In genomic region chr10:94002156-94002555, GRCh38 we compare ENCODE assay signal across 28 cellular contexts. TPM values are rescaled to one million over a fixed set of nuclear protein-coding genes. Genes with fewer than 3 reads are reported as not detected.
DNase-seq lines count a peak whose midpoint lies in the region; ATAC-seq and TF ChIP-seq lines count a peak whose summit lies in the region.
"Had no signal": no experiment of that assay in that cellular context is flagged by ENCODE, and none has a peak within 500 bp of the region (broad histone marks: within the 10 kb centered on the region; RNA-seq: fewer than 3 reads in every experiment).

No MANE protein-coding gene starts in this region.

- H3K27ac ChIP-seq in Panc1 (ENCODE audit: low read length), result peak overlapping the region; percentile 69
- H3K27ac ChIP-seq in right atrium auricular region, result peak overlapping the region; percentile 8 to 86
- peak overlapping the region; percentile 41 to 68 (median 46) for H3K27ac ChIP-seq in gastrocnemius medialis
- H3K27ac ChIP-seq: adrenal gland, neural progenitor cell, PC-9, right lobe of liver had no signal

- BruUV-seq in Panc1 (replicated peaks; lab: Mats Ljungman, UMichigan), result no TSS peak

- no peak for TF ChIP-seq RAD21 in Ishikawa (IDR thresholded peaks at IDR 0.05; ENCODE audit: low read depth)

- ATAC-seq in Panc1, result no peak
- peak; percentile 99 for ATAC-seq in gastrocnemius medialis
- no peak for ATAC-seq in HG03432 (IDR thresholded peaks at IDR 0.05; ENCODE audit: unreplicated experiment)
- ATAC-seq: activated CD8-positive, alpha-beta T cell treated with anti-CD3 and anti-CD28 coated beads for 36 hours; activated T-helper 17 cell treated with anti-CD3 and anti-CD28 coated beads, Interleukin-2, amount 50 U/mL, for 72 hours; right lobe of liver had no signal

- in situ Hi-C loops in Panc1 (cut with HindIII; ENCODE audit: low pct_unique_long_range_greater_than_20kb, low sequenced_read_pairs) (no loop called here), gastrocnemius medialis (cut with MboI; ENCODE audit: low sequenced_read_pairs in 4 of 4) (no loop called here)

- POLR2A ChIA-PET in Panc1 (lab: Charles Lee), result interaction anchor here (0.6 kb wide), 1 partner anchor 515 kb away, joined by 4 read pairs; no protein-coding TSS in a partner anchor

- H3K4me3 ChIP-seq in Panc1 (ENCODE audit: low read depth in 2 of 2, low read length in 2 of 2) (no peak overlapping the region), right atrium auricular region (no peak overlapping the region), gastrocnemius medialis (no peak overlapping the region)
- H3K4me3 ChIP-seq: adrenal gland, neural progenitor cell, PC-9, right lobe of liver had no signal

- intact Hi-C loops in Panc1 (cut with micrococcal nuclease; ENCODE audit: unreplicated experiment) (no loop called here), gastrocnemius medialis (cut with DNase I; ENCODE audit: low total_unique reads) (loop anchor here (1.0 to 5.0 kb wide), 3 partner anchors 8 to 400 kb away; partner anchors contain the start of gene TBC1D12)

- no peaks in the 10 kb centered on the region for H3K36me3 ChIP-seq in Panc1 (ENCODE audit: control insufficient read depth, insufficient read depth, low read length)
- no peaks in the 10 kb centered on the region for H3K36me3 ChIP-seq in right atrium auricular region
- no peaks in the 10 kb centered on the region for H3K36me3 ChIP-seq in gastrocnemius medialis
- H3K36me3 ChIP-seq: adrenal gland, neural progenitor cell, right lobe of liver had no signal

- H3K9me3 ChIP-seq in Panc1 (ENCODE audit: control insufficient read depth, insufficient read depth, low read depth, low read length) (no peaks in the 10 kb centered on the region), right atrium auricular region (no peaks in the 10 kb centered on the region), gastrocnemius medialis (no peaks in the 10 kb centered on the region)
- H3K9me3 ChIP-seq: adrenal gland, right lobe of liver had no signal

- CTCF ChIA-PET in Panc1 (lab: Charles Lee), result interaction anchor here (0.6 kb wide), 1 partner anchor 146 kb away, joined by 3 read pairs; no protein-coding TSS in a partner anchor

- H3K4me1 ChIP-seq in Panc1 (ENCODE audit: control insufficient read depth, insufficient read depth, low read length), result peaks cover 80% of the 10 kb centered on the region
- H3K4me1 ChIP-seq in right atrium auricular region, result peaks cover 0 to 43% of the 10 kb centered on the region in 2 donors
- peaks cover 30 to 31% of the 10 kb centered on the region in 2 donors for H3K4me1 ChIP-seq in gastrocnemius medialis
- H3K4me1 ChIP-seq: adrenal gland, right lobe of liver had no signal

- no peak for TF ChIP-seq EP300 in Ishikawa (IDR thresholded peaks at IDR 0.05; ENCODE audit: borderline replicate concordance)

- TF ChIP-seq CTCF in Panc1 (IDR thresholded peaks at IDR 0.05) (no peak), right atrium auricular region (IDR thresholded peaks at IDR 0.05) (no peak), gastrocnemius medialis (IDR thresholded peaks at IDR 0.05 in 4 of 5, conservative IDR thresholded peaks at IDR 0.05 in 1 of 5) (no peak)

- H3K27me3 ChIP-seq in Panc1 (ENCODE audit: control insufficient read depth, insufficient read depth, low read length), result no peaks in the 10 kb centered on the region
- no peaks in the 10 kb centered on the region for H3K27me3 ChIP-seq in right atrium auricular region
- H3K27me3 ChIP-seq in gastrocnemius medialis, result no peaks in the 10 kb centered on the region
- H3K27me3 ChIP-seq: adrenal gland, right lobe of liver had no signal

- no peak for TF ChIP-seq POLR2A in gastrocnemius medialis (IDR thresholded peaks at IDR 0.05)

- DNase-seq in Panc1 (ENCODE audit: low read depth, low spot score) (no peak), right atrium auricular region (ENCODE audit: low spot score) (no peak), gastrocnemius medialis (peak; percentile 85 to 92), ecto neural progenitor cell (ENCODE audit: low spot score) (no peak)
- DNase-seq in activated CD8-positive, alpha-beta memory T cell treated with anti-CD3 and anti-CD28 coated beads, Interleukin-2, amount 50 U/mL, for 4 hours, result no peak
- DNase-seq: activated CD4-positive, alpha-beta T cell treated with anti-CD3 and anti-CD28 coated beads for 1 hour; activated CD8-positive, alpha-beta T cell treated with anti-CD3 and anti-CD28 coated beads for 36 hours; activated naive CD4-positive, alpha-beta T cell treated with anti-CD3 and anti-CD28 coated beads, Interleukin-2, amount 10 ng/mL, durations not matched to agents 7 days and 5 days; adrenal gland; C1 segment of cervical spinal cord; cerebellar nuclear complex; dermis blood vessel endothelial cell; DMS79 treated with DMSO at 0.1 percent for 48 hours; GOT3; KBM-7; NCI-H1105; NCI-H187 treated with DMSO at 0.1 percent for 48 hours; NCI-H2171 treated with DMSO at 0.1 percent for 48 hours; NCI-H526 treated with DMSO at 0.1 percent for 48 hours; PC-9; right lobe of liver; SIG-M5; stimulated activated CD4-positive, alpha-beta T cell treated with anti-CD3 and anti-CD28 coated beads, Interleukin-4, amount 100 ng/mL, for 24 hours; trophoblast cell had no signal

TF ChIP-seq in Ishikawa, 13 proteins besides CTCF, POLR2A, EP300 and RAD21:
- no peak for TF ChIP-seq YY1 (IDR thresholded peaks at IDR 0.05; ENCODE audit: low read depth)
- no peak for TF ChIP-seq EGR1 (IDR thresholded peaks at IDR 0.05)
- no peak for TF ChIP-seq ZBTB7A (IDR thresholded peaks at IDR 0.05; ENCODE audit: low read depth)
- TF ChIP-seq MAX (IDR thresholded peaks at IDR 0.05), result 0 out of 2 replicates have a peak, but pooled peaks have one; percentile 32

RNA-seq across cellular contexts. Expression of gene PLCE1, which starts 8.4 kb away (rescaled TPM):
- total RNA-seq in Panc1 (2021; ENCODE audit: unreplicated experiment) (39.7 TPM), right atrium auricular region (10 to 100 TPM; 22.5 to 28.1 TPM), gastrocnemius medialis (1 to 10 TPM; 2.7 to 5.9 (median 3.8) TPM)
- polyA plus RNA-seq in Panc1 (2012; ENCODE audit: insufficient read length), result 19.4 TPM
- total RNA-seq: activated CD8-positive, alpha-beta T cell treated with anti-CD3 and anti-CD28 coated beads for 36 hours had no signal

Comparison
In these comparisons a context has a peak if more than half of its experiments do, and no peak if none do; other contexts are left out.
1. ATAC-seq: peak in gastrocnemius medialis (2 of 2); none in Panc1 (single experiment) and HG03432 (single experiment).
2. DNase-seq: peak in gastrocnemius medialis (2 of 2); none in Panc1 (single experiment), right atrium auricular region (single experiment), ecto neural progenitor cell (single experiment) and activated CD8-positive, alpha-beta memory T cell treated with anti-CD3 and anti-CD28 coated beads, Interleukin-2, amount 50 U/mL, for 4 hours (single experiment).
3. Peak in every context shown above with its lines, with median percentiles within 50 percentile points of each other: H3K27ac ChIP-seq.